ENCODE assay signal across 1 cellular context in genomic region chr1:150606743-150607142, GRCh38.
TF ChIP-seq lines count a peak whose summit lies in the region.

No MANE protein-coding gene starts in this region.

TF ChIP-seq in GM23338, 12 proteins besides CTCF, POLR2A, EP300 and RAD21:
- TF ChIP-seq NANOG (IDR thresholded peaks at IDR 0.05; ENCODE audit: borderline replicate concordance) = no peak
- TF ChIP-seq ZNF462 (CRISPR knock-in tag; IDR thresholded peaks at IDR 0.05) = no peak
- TF ChIP-seq ZNF114 (CRISPR knock-in tag; IDR thresholded peaks at IDR 0.05) = no peak
- TF ChIP-seq REST (IDR thresholded peaks at IDR 0.05; ENCODE audit: unreplicated experiment) = no peak
- TF ChIP-seq ETS1 (IDR thresholded peaks at IDR 0.05) = no peak
- no peak for TF ChIP-seq POLR2AphosphoS5 (IDR thresholded peaks at IDR 0.05; ENCODE audit: low read depth)
- TF ChIP-seq ZNF331 (CRISPR knock-in tag; IDR thresholded peaks at IDR 0.05; ENCODE audit: low read depth) = no peak
- TF ChIP-seq CREB1 (CRISPR knock-in tag; IDR thresholded peaks at IDR 0.05; ENCODE audit: low read depth) = no peak
- no peak for TF ChIP-seq EZH2phosphoT487 (IDR thresholded peaks at IDR 0.05; ENCODE audit: unreplicated experiment)
- TF ChIP-seq STAT1 (IDR thresholded peaks at IDR 0.05; ENCODE audit: unreplicated experiment) = no peak
- no peak for TF ChIP-seq JUNB (IDR thresholded peaks at IDR 0.05; ENCODE audit: unreplicated experiment)
- TF ChIP-seq EZH2 (IDR thresholded peaks at IDR 0.05; ENCODE audit: low read depth, unreplicated experiment) = no peak
